ENCODE assay signal across 9 cellular contexts in genomic region chr20:44204156-44204831, GRCh38. TPM values are rescaled to one million over a fixed set of nuclear protein-coding genes. Genes with fewer than 3 reads are reported as not detected.
A peak's percentile ranks its signal among the peaks of the same experiment; 100 is the strongest.
DNase-seq lines count a peak whose midpoint lies in the region; TF ChIP-seq lines count a peak whose summit lies in the region.
"Had no signal": no experiment of that assay in that cellular context is flagged by ENCODE, and none has a peak within 500 bp of the region (broad histone marks: within the 10 kb centered on the region; RNA-seq: fewer than 3 reads in every experiment).

No MANE protein-coding gene starts in this region.

- H3K36me3 Mint-ChIP-seq in CD14-positive monocyte, result peaks cover 55 to 72% of the 10 kb centered on the region in 2 donors
- H3K36me3 Mint-ChIP-seq in activated naive CD4-positive, alpha-beta T cell treated with anti-CD3 and anti-CD28 coated beads, Interleukin-2, amount 10 ng/mL, durations not matched to agents 7 days and 5 days, result peaks cover 59% of the 10 kb centered on the region

- peak; percentile 94 for DNase-seq in EH (ENCODE audit: low read depth)
- peak; percentile 99 for DNase-seq in RWPE1 (ENCODE audit: low spot score)
- peak; percentile 93 for DNase-seq in fibroblast of pulmonary artery (ENCODE audit: low read depth)
- DNase-seq in retinal pigment epithelial cell (ENCODE audit: low read depth), result peak; percentile 85
- DNase-seq in GF-D8 (lab: John Stamatoyannopoulos, UW), result no peak
- no peak for DNase-seq in GM13977 (ENCODE audit: low spot score)
- no peak for DNase-seq in CD14-positive monocyte (ENCODE audit: low spot score)
- no peak for DNase-seq in activated naive CD4-positive, alpha-beta T cell treated with anti-CD3 and anti-CD28 coated beads, Interleukin-2, amount 10 ng/mL, durations not matched to agents 7 days and 5 days
- DNase-seq: NCI-H187 had no signal

- POLR2A ChIA-PET in RWPE1 (lab: Yijun Ruan, JAX; ENCODE audit: low non-redundant PET), result no interaction called here

- H3K27ac ChIP-seq in RWPE1, result peak overlapping the region; percentile 88

- CTCF ChIA-PET in RWPE1 (lab: Yijun Ruan, JAX), result no interaction called here
- CTCF ChIA-PET in activated naive CD4-positive, alpha-beta T cell treated with anti-CD3 and anti-CD28 coated beads, Interleukin-2, amount 10 ng/mL, durations not matched to agents 7 days and 5 days (lab: Charles Lee), result no interaction called here

- H3K9me3 Mint-ChIP-seq in CD14-positive monocyte, result no peaks in the 10 kb centered on the region
- no peaks in the 10 kb centered on the region for H3K9me3 Mint-ChIP-seq in activated naive CD4-positive, alpha-beta T cell treated with anti-CD3 and anti-CD28 coated beads, Interleukin-2, amount 10 ng/mL, durations not matched to agents 7 days and 5 days

- H3K4me3 ChIP-seq in fibroblast of pulmonary artery (replicated peaks; ENCODE audit: low read depth, low read length) (no peak overlapping the region), retinal pigment epithelial cell (ENCODE audit: low read length) (no peak overlapping the region)

- H3K4me1 Mint-ChIP-seq in CD14-positive monocyte, result peaks cover 25% of the 10 kb centered on the region
- peaks cover 55% of the 10 kb centered on the region for H3K4me1 Mint-ChIP-seq in activated naive CD4-positive, alpha-beta T cell treated with anti-CD3 and anti-CD28 coated beads, Interleukin-2, amount 10 ng/mL, durations not matched to agents 7 days and 5 days

- H3K27ac Mint-ChIP-seq in CD14-positive monocyte, result peak overlapping the region in 3 of 7 donors; percentile 58 to 65 (median 63)
- H3K27ac Mint-ChIP-seq in activated naive CD4-positive, alpha-beta T cell treated with anti-CD3 and anti-CD28 coated beads, Interleukin-2, amount 10 ng/mL, durations not matched to agents 7 days and 5 days, result no peak overlapping the region

- H3K4me3 Mint-ChIP-seq in CD14-positive monocyte, result no peak overlapping the region
- no peak overlapping the region for H3K4me3 Mint-ChIP-seq in activated naive CD4-positive, alpha-beta T cell treated with anti-CD3 and anti-CD28 coated beads, Interleukin-2, amount 10 ng/mL, durations not matched to agents 7 days and 5 days

- in situ Hi-C loops in GM13977 (cut with MboI; ENCODE audit: low pct_unique_long_range_greater_than_20kb, low sequenced_read_pairs, unreplicated experiment), result no loop called here

- H3K27me3 Mint-ChIP-seq in CD14-positive monocyte (ENCODE audit: low read depth in 3 of 3), result no peaks in the 10 kb centered on the region
- no peaks in the 10 kb centered on the region for H3K27me3 Mint-ChIP-seq in activated naive CD4-positive, alpha-beta T cell treated with anti-CD3 and anti-CD28 coated beads, Interleukin-2, amount 10 ng/mL, durations not matched to agents 7 days and 5 days

- TF ChIP-seq CTCF in RWPE1 (conservative IDR thresholded peaks at IDR 0.05; ENCODE audit: low read depth) (no peak), fibroblast of pulmonary artery (IDR thresholded peaks at IDR 0.05; ENCODE audit: low read length, missing control alignments) (no peak), retinal pigment epithelial cell (conservative IDR thresholded peaks at IDR 0.05; ENCODE audit: low read depth, low read length) (no peak), GM13977 (IDR thresholded peaks at IDR 0.05; ENCODE audit: extremely low read depth, insufficient read depth, missing control alignments) (no peak), CD14-positive monocyte (IDR thresholded peaks at IDR 0.05) (no peak)

- intact Hi-C loops in CD14-positive monocyte (cut with micrococcal nuclease), result loop anchor here in 1 of 2 donors (10.0 kb wide), 1 partner anchor 681 kb away; the partner anchor contains the start of gene YWHAB

RNA-seq across cellular contexts. Expression of gene OSER1, which starts 6.3 kb away (rescaled TPM):
- polyA plus RNA-seq in CD14-positive monocyte, result 10 to 100 TPM; 42.3 to 45.1 TPM

RNA-seq across cellular contexts. Expression of gene JPH2, which starts 17.3 kb away (rescaled TPM):
- polyA plus RNA-seq in CD14-positive monocyte, result not detected

RNA-seq across cellular contexts. Expression of gene GDAP1L1, which starts 42.8 kb away (rescaled TPM):
- polyA plus RNA-seq in CD14-positive monocyte, result not detected

Comparison
In these comparisons a context has a peak if more than half of its experiments do, and no peak if none do; other contexts are left out.
1. DNase-seq: peak in EH (single experiment), RWPE1 (single experiment), fibroblast of pulmonary artery (single experiment) and retinal pigment epithelial cell (single experiment); none in GF-D8 (single experiment), GM13977 (single experiment), CD14-positive monocyte (single experiment) and activated naive CD4-positive, alpha-beta T cell treated with anti-CD3 and anti-CD28 coated beads, Interleukin-2, amount 10 ng/mL, durations not matched to agents 7 days and 5 days (single experiment).